8 cellular contexts compared by ENCODE assay signal in genomic region chr7:101121996-101122932, GRCh38. TPM values are rescaled to one million over a fixed set of nuclear protein-coding genes. Genes with fewer than 3 reads are reported as not detected.
DNase-seq lines count a peak whose midpoint lies in the region; ATAC-seq, FAIRE-seq and TF ChIP-seq lines count a peak whose summit lies in the region.

No MANE protein-coding gene starts in this region.

- H3K4me1 Mint-ChIP-seq in memory B cell, result peaks cover 24% of the 10 kb centered on the region

- H3K9me3 Mint-ChIP-seq in memory B cell, result no peaks in the 10 kb centered on the region

- intact Hi-C loops in colonic mucosa (cut with DNase I), result no loop called here
- intact Hi-C loops in upper lobe of right lung (cut with DNase I), result no loop called here
- intact Hi-C loops in head of caudate nucleus (cut with DNase I), result no loop called here

- H3K9ac ChIP-seq in colonic mucosa (ENCODE audit: low read depth in 2 of 2, low read length in 2 of 2), result peak overlapping the region; percentile 58 to 77

- peak overlapping the region; percentile 12 for H3K4me3 ChIP-seq in colonic mucosa
- H3K4me3 ChIP-seq in upper lobe of right lung, result peak overlapping the region; percentile 33

- peak; percentile 97 for FAIRE-seq in G401.6 (lab: Jason Lieb, UNC)

- H3K36me3 Mint-ChIP-seq in memory B cell, result no peaks in the 10 kb centered on the region

- peaks cover 4% of the 10 kb centered on the region for H3K4me1 ChIP-seq in colonic mucosa
- peaks cover 49% of the 10 kb centered on the region for H3K4me1 ChIP-seq in upper lobe of right lung

- no peak for TF ChIP-seq CTCF in colonic mucosa (IDR thresholded peaks at IDR 0.05)
- no peak for TF ChIP-seq CTCF in upper lobe of right lung (IDR thresholded peaks at IDR 0.05)

- ATAC-seq in memory B cell (ENCODE audit: low read depth), result no peak
- peak; percentile 42 for ATAC-seq in upper lobe of right lung
- ATAC-seq in GM21619 (IDR thresholded peaks at IDR 0.05; ENCODE audit: unreplicated experiment), result no peak

- peak; percentile 43 for DNase-seq in MV-4-11 (lab: John Stamatoyannopoulos, UW)
- peak; percentile 39 for DNase-seq in colonic mucosa
- DNase-seq in memory B cell (ENCODE audit: low spot score in 2 of 2), result no peak
- peak; percentile 65 for DNase-seq in upper lobe of right lung
- no peak for DNase-seq in stimulated activated CD4-positive, alpha-beta T cell treated with anti-CD3 and anti-CD28 coated beads, Interleukin-12 subunit alpha, Interleukin-12 subunit beta, amount 100 ng/mL, for 4 hours
- DNase-seq in head of caudate nucleus, result no peak

- H3K9me3 ChIP-seq in colonic mucosa, result no peaks in the 10 kb centered on the region
- H3K9me3 ChIP-seq in upper lobe of right lung, result no peaks in the 10 kb centered on the region

- H3K36me3 ChIP-seq in colonic mucosa (no peaks in the 10 kb centered on the region), upper lobe of right lung (no peaks in the 10 kb centered on the region)

- peak overlapping the region; percentile 63 for H3K27ac ChIP-seq in colonic mucosa
- H3K27ac ChIP-seq in upper lobe of right lung, result peak overlapping the region; percentile 83

- no peaks in the 10 kb centered on the region for H3K27me3 ChIP-seq in colonic mucosa
- H3K27me3 ChIP-seq in upper lobe of right lung, result peaks cover 4% of the 10 kb centered on the region

- H3K27me3 Mint-ChIP-seq in memory B cell, result peaks cover 30% of the 10 kb centered on the region

- peak overlapping the region; percentile 43 for H3K27ac Mint-ChIP-seq in memory B cell

- peak overlapping the region; percentile 81 for H3K4me3 Mint-ChIP-seq in memory B cell

RNA-seq across cellular contexts. Expression of gene SERPINE1, which starts 4.6 kb away (rescaled TPM):
- total RNA-seq in colonic mucosa, result 1 to 10 TPM; 1.4 to 6.1 TPM
- total RNA-seq in upper lobe of right lung, result 13.7 TPM

RNA-seq across cellular contexts. Expression of gene AP1S1, which starts 32.0 kb away (rescaled TPM):
- total RNA-seq in colonic mucosa, result 100 to 1,000 TPM; 111 to 127 TPM
- 24.0 TPM for total RNA-seq in upper lobe of right lung

RNA-seq across cellular contexts. Expression of gene TRIM56, which starts 37.0 kb away (rescaled TPM):
- total RNA-seq in colonic mucosa (10 to 100 TPM; 33.7 to 47.9 TPM), upper lobe of right lung (60.9 TPM)

RNA-seq across cellular contexts. Expression of gene VGF, which starts 43.1 kb away (rescaled TPM):
- total RNA-seq in colonic mucosa (1 to 10 TPM in 1 of 2 donors, under 1 TPM in 1; 0.90 to 3.1 TPM), upper lobe of right lung (not detected)

RNA-seq across cellular contexts. Expression of gene NAT16, which starts 57.8 kb away (rescaled TPM):
- not detected for total RNA-seq in colonic mucosa
- not detected for total RNA-seq in upper lobe of right lung

Comparison
In these comparisons a context has a peak if more than half of its experiments do, and no peak if none do; other contexts are left out.
1. DNase-seq: peak in MV-4-11 (single experiment), colonic mucosa (single experiment) and upper lobe of right lung (single experiment); none in memory B cell (0 of 2), stimulated activated CD4-positive, alpha-beta T cell treated with anti-CD3 and anti-CD28 coated beads, Interleukin-12 subunit alpha, Interleukin-12 subunit beta, amount 100 ng/mL, for 4 hours (single experiment) and head of caudate nucleus (0 of 42).